ENCODE assay signal across 9 cellular contexts in the genomic region with DNA sequence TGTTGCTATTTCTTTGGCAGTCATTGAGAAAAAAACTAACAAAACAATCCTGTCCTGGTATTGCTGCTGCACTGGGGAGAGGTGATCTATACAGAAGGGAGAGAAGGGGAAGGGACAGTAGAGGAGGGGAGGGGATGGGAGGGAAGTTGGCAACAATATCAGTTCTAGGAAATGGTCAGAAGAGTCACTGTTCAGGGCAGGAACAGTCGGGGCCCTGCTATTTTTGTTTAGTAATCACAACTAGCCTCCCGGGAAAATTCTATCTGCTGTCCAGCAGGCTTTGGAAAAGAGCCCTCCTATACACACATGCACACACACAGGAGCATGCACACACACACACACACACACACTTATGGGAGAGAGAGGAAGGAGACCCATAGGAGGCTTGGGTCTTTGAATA.
DNase-seq lines count a peak whose midpoint lies in the region; ATAC-seq and TF ChIP-seq lines count a peak whose summit lies in the region.
"Had no signal": no experiment of that assay in that cellular context is flagged by ENCODE, and none has a peak within 500 bp of the region (broad histone marks: within the 10 kb centered on the region; RNA-seq: fewer than 3 reads in every experiment).

No MANE protein-coding gene starts in this region.

- peaks cover 11% of the 10 kb centered on the region for H3K4me1 ChIP-seq in muscle layer of colon (ENCODE audit: insufficient read depth, low read length)

- peaks cover 7% of the 10 kb centered on the region for H3K36me3 Mint-ChIP-seq in glutamatergic neuron (ENCODE audit: unreplicated experiment)

- TF ChIP-seq CTCF in AG09309 (IDR thresholded peaks at IDR 0.05; ENCODE audit: control insufficient read depth, insufficient read depth, low read depth, low read length, missing control alignments) (no peak), glutamatergic neuron (IDR thresholded peaks at IDR 0.05; ENCODE audit: partially characterized antibody, unreplicated experiment) (no peak)

- H3K9ac ChIP-seq in muscle layer of colon (ENCODE audit: low read length) = no peak overlapping the region

- no peaks in the 10 kb centered on the region for H3K9me3 ChIP-seq in muscle layer of colon (ENCODE audit: low read length)

- no peaks in the 10 kb centered on the region for H3K36me3 ChIP-seq in muscle layer of colon (ENCODE audit: insufficient read depth, low read length)

- H3K4me3 ChIP-seq in AG09309 (ENCODE audit: control insufficient read depth, low read depth, low read length) = peak overlapping the region; percentile 44
- peak overlapping the region in 1 of 2 donors; percentile 30 for H3K4me3 ChIP-seq in muscle layer of colon (ENCODE audit: low read depth in 1 of 2, low read length in 2 of 2)

- H3K4me3 Mint-ChIP-seq in glutamatergic neuron (ENCODE audit: unreplicated experiment) = no peak overlapping the region

- H3K27ac ChIP-seq in cingulate gyrus (ENCODE audit: low read depth, low read length) (peak overlapping the region; percentile 23), muscle layer of colon (ENCODE audit: low read depth, low read length) (peak overlapping the region; percentile 73)

- no peaks in the 10 kb centered on the region for H3K27me3 Mint-ChIP-seq in glutamatergic neuron (ENCODE audit: unreplicated experiment)

- no peaks in the 10 kb centered on the region for H3K27me3 ChIP-seq in muscle layer of colon (ENCODE audit: control insufficient read depth in 1 of 2, insufficient read depth in 2 of 2, low read length in 2 of 2)

- DNase-seq in AG09309 (ENCODE audit: low read depth) = no peak
- DNase-seq in MV-4-11 (lab: John Stamatoyannopoulos, UW) = peak; percentile 25
- DNase-seq in COR-L47 (lab: John Stamatoyannopoulos, UW) = no peak
- DNase-seq in DMS79 (lab: John Stamatoyannopoulos, UW) = no peak
- no peak for DNase-seq in glutamatergic neuron
- DNase-seq: NCI-H748 treated with DMSO at 0.1 percent for 48 hours had no signal

- H3K27ac Mint-ChIP-seq in glutamatergic neuron (ENCODE audit: unreplicated experiment) = no peak overlapping the region

- no peak for ATAC-seq in GM19455 (IDR thresholded peaks at IDR 0.05; ENCODE audit: unreplicated experiment)

- no peaks in the 10 kb centered on the region for H3K9me3 Mint-ChIP-seq in glutamatergic neuron (ENCODE audit: unreplicated experiment)

- H3K4me1 Mint-ChIP-seq in glutamatergic neuron (ENCODE audit: low read depth, unreplicated experiment) = no peaks in the 10 kb centered on the region
